In genomic region chr17:67245073-67245693, GRCh38 we compare ENCODE assay signal across 1 cellular context.
TF ChIP-seq lines count a peak whose summit lies in the region.

HELZ (minus strand) TSS chr17:67245196; CDS start chr17:67218804, 26,392 bp downstream.

TF ChIP-seq in HepG2, 621 proteins besides CTCF, POLR2A, EP300 and RAD21 (continued from another document and continues in another):
- TF ChIP-seq ZNF883 (CRISPR knock-in tag; IDR thresholded peaks at IDR 0.05; ENCODE audit: not compliant biosample characterization) (no peak), ZNF414 (CRISPR knock-in tag; IDR thresholded peaks at IDR 0.05) (no peak; the same call in 1 of the 2 replicates), ZNF572 (CRISPR knock-in tag; IDR thresholded peaks at IDR 0.05) (no peak), SP2 (CRISPR knock-in tag; IDR thresholded peaks at IDR 0.05) (no peak), ZNF329 (CRISPR knock-in tag; IDR thresholded peaks at IDR 0.05; ENCODE audit: low read depth) (peak; percentile 82), ZNF792 (CRISPR knock-in tag; IDR thresholded peaks at IDR 0.05) (no peak), ZNF256 (CRISPR knock-in tag; conservative IDR thresholded peaks at IDR 0.05) (0 out of 2 replicates have a peak, but pooled peaks have one; percentile 50), ZNF160 (CRISPR knock-in tag; IDR thresholded peaks at IDR 0.05) (peak; percentile 42), GATAD1 (CRISPR knock-in tag; IDR thresholded peaks at IDR 0.05) (peak; percentile 57; the same call in 1 of the 2 replicates), FOXO4 (CRISPR knock-in tag; conservative IDR thresholded peaks at IDR 0.05) (no peak), ZNF17 (CRISPR knock-in tag; IDR thresholded peaks at IDR 0.05) (no peak), MZF1 (CRISPR knock-in tag; IDR thresholded peaks at IDR 0.05; ENCODE audit: borderline replicate concordance) (no peak), ZFX (CRISPR knock-in tag; IDR thresholded peaks at IDR 0.05; ENCODE audit: low read depth) (peak; percentile 5; the same call in 1 of the 2 replicates), GTF3A (CRISPR knock-in tag; conservative IDR thresholded peaks at IDR 0.05) (0 out of 2 replicates have a peak, but pooled peaks have one; percentile 17), ZNF83 (CRISPR knock-in tag; IDR thresholded peaks at IDR 0.05; ENCODE audit: borderline replicate concordance) (no peak), REPIN1 (CRISPR knock-in tag; IDR thresholded peaks at IDR 0.05; ENCODE audit: borderline replicate concordance, low read depth) (no peak; the same call in 1 of the 2 replicates), ZBTB3 (CRISPR knock-in tag; IDR thresholded peaks at IDR 0.05; ENCODE audit: borderline replicate concordance, low read depth) (no peak), MTA1 (CRISPR knock-in tag; IDR thresholded peaks at IDR 0.05; ENCODE audit: borderline replicate concordance) (peak; percentile 49; the same call in 1 of the 2 replicates), ZNF672 (CRISPR knock-in tag; IDR thresholded peaks at IDR 0.05) (no peak), ZNF7 (CRISPR knock-in tag; IDR thresholded peaks at IDR 0.05) (no peak), BHLHE40 (IDR thresholded peaks at IDR 0.05; ENCODE audit: low read length) (no peak), ZNF121 (CRISPR knock-in tag; IDR thresholded peaks at IDR 0.05) (peak; percentile 48; the same call in 1 of the 2 replicates), ZNF556 (CRISPR knock-in tag; IDR thresholded peaks at IDR 0.05; ENCODE audit: borderline replicate concordance) (peak; percentile 51), ZNF430 (CRISPR knock-in tag; IDR thresholded peaks at IDR 0.05) (peak; percentile 61; the same call in 1 of the 2 replicates), ZNF841 (CRISPR knock-in tag; IDR thresholded peaks at IDR 0.05; ENCODE audit: borderline replicate concordance) (no peak), ELF4 (CRISPR knock-in tag; IDR thresholded peaks at IDR 0.05; ENCODE audit: borderline replicate concordance) (no peak), PCBP1 (IDR thresholded peaks at IDR 0.05; ENCODE audit: borderline replicate concordance, low read depth, low read length) (no peak), ZKSCAN8 (CRISPR knock-in tag; IDR thresholded peaks at IDR 0.05; ENCODE audit: borderline replicate concordance) (no peak), ZNF781 (CRISPR knock-in tag; IDR thresholded peaks at IDR 0.05; ENCODE audit: borderline replicate concordance, not compliant biosample characterization) (peak; percentile 69), HOXA3 (CRISPR knock-in tag; IDR thresholded peaks at IDR 0.05) (peak; percentile 16; the same call in 1 of the 2 replicates), ZGPAT (CRISPR knock-in tag; IDR thresholded peaks at IDR 0.05) (peak; percentile 69), ZSCAN31 (CRISPR knock-in tag; IDR thresholded peaks at IDR 0.05; ENCODE audit: low read depth) (peak; percentile 5; the same call in 1 of the 2 replicates), FIP1L1 (IDR thresholded peaks at IDR 0.05; ENCODE audit: borderline replicate concordance, insufficient read depth, low read depth, low read length) (peak; percentile 64; the same call in 1 of the 2 replicates), GFI1 (CRISPR knock-in tag; IDR thresholded peaks at IDR 0.05; ENCODE audit: borderline replicate concordance) (peak; percentile 54; the same call in 1 of the 2 replicates), ZNF652 (CRISPR knock-in tag; IDR thresholded peaks at IDR 0.05; ENCODE audit: borderline replicate concordance, low read depth) (no peak), ZNF709 (CRISPR knock-in tag; IDR thresholded peaks at IDR 0.05) (no peak; the same call in 1 of the 2 replicates), SNRNP70 (IDR thresholded peaks at IDR 0.05; ENCODE audit: low read depth, low read length) (no peak), ZNF276 (CRISPR knock-in tag; IDR thresholded peaks at IDR 0.05; ENCODE audit: low read depth) (no peak), IKZF1 (IDR thresholded peaks at IDR 0.05) (no peak), AKAP8 (CRISPR knock-in tag; IDR thresholded peaks at IDR 0.05) (no peak; the same call in 1 of the 2 replicates), PLRG1 (conservative IDR thresholded peaks at IDR 0.05) (no peak), ZSCAN30 (CRISPR knock-in tag; IDR thresholded peaks at IDR 0.05) (peak; percentile 94; the same call in 1 of the 2 replicates), ATF7-NPFF (CRISPR knock-in tag; IDR thresholded peaks at IDR 0.05; ENCODE audit: low read depth) (peak; percentile 13; the same call in 1 of the 2 replicates), DNMT3B (CRISPR knock-in tag; conservative IDR thresholded peaks at IDR 0.05) (no peak; the same call in 1 of the 2 replicates), SMC3 (IDR thresholded peaks at IDR 0.05; ENCODE audit: low read length) (no peak), ZFP90 (CRISPR knock-in tag; IDR thresholded peaks at IDR 0.05; ENCODE audit: borderline replicate concordance) (no peak; the same call in 1 of the 2 replicates), STAG1 (CRISPR knock-in tag; IDR thresholded peaks at IDR 0.05) (no peak), FOXM1 (CRISPR knock-in tag; IDR thresholded peaks at IDR 0.05) (no peak), ZNF558 (CRISPR knock-in tag; IDR thresholded peaks at IDR 0.05; ENCODE audit: borderline replicate concordance) (0 out of 2 replicates have a peak, but pooled peaks have one; percentile 33), ZNF292 (CRISPR knock-in tag; IDR thresholded peaks at IDR 0.05; ENCODE audit: borderline replicate concordance, low read depth) (peak; percentile 73)
- TF ChIP-seq, protein P1, sequence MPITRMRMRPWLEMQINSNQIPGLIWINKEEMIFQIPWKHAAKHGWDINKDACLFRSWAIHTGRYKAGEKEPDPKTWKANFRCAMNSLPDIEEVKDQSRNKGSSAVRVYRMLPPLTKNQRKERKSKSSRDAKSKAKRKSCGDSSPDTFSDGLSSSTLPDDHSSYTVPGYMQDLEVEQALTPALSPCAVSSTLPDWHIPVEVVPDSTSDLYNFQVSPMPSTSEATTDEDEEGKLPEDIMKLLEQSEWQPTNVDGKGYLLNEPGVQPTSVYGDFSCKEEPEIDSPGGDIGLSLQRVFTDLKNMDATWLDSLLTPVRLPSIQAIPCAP (CRISPR knock-in tag; IDR thresholded peaks at IDR 0.05; ENCODE audit: low read depth), result no peak
- TF ChIP-seq, protein P2, sequence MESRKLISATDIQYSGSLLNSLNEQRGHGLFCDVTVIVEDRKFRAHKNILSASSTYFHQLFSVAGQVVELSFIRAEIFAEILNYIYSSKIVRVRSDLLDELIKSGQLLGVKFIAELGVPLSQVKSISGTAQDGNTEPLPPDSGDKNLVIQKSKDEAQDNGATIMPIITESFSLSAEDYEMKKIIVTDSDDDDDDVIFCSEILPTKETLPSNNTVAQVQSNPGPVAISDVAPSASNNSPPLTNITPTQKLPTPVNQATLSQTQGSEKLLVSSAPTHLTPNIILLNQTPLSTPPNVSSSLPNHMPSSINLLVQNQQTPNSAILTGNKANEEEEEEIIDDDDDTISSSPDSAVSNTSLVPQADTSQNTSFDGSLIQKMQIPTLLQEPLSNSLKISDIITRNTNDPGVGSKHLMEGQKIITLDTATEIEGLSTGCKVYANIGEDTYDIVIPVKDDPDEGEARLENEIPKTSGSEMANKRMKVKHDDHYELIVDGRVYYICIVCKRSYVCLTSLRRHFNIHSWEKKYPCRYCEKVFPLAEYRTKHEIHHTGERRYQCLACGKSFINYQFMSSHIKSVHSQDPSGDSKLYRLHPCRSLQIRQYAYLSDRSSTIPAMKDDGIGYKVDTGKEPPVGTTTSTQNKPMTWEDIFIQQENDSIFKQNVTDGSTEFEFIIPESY (CRISPR knock-in tag; IDR thresholded peaks at IDR 0.05), result no peak
- TF ChIP-seq, protein P3, sequence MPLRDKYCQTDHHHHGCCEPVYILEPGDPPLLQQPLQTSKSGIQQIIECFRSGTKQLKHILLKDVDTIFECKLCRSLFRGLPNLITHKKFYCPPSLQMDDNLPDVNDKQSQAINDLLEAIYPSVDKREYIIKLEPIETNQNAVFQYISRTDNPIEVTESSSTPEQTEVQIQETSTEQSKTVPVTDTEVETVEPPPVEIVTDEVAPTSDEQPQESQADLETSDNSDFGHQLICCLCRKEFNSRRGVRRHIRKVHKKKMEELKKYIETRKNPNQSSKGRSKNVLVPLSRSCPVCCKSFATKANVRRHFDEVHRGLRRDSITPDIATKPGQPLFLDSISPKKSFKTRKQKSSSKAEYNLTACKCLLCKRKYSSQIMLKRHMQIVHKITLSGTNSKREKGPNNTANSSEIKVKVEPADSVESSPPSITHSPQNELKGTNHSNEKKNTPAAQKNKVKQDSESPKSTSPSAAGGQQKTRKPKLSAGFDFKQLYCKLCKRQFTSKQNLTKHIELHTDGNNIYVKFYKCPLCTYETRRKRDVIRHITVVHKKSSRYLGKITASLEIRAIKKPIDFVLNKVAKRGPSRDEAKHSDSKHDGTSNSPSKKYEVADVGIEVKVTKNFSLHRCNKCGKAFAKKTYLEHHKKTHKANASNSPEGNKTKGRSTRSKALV (CRISPR knock-in tag; IDR thresholded peaks at IDR 0.05), result no peak
- TF ChIP-seq, protein P4, sequence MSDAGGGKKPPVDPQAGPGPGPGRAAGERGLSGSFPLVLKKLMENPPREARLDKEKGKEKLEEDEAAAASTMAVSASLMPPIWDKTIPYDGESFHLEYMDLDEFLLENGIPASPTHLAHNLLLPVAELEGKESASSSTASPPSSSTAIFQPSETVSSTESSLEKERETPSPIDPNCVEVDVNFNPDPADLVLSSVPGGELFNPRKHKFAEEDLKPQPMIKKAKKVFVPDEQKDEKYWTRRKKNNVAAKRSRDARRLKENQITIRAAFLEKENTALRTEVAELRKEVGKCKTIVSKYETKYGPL (CRISPR knock-in tag; IDR thresholded peaks at IDR 0.05), result peak; percentile 47; the same call in 1 of the 2 replicates
- TF ChIP-seq, protein P5, sequence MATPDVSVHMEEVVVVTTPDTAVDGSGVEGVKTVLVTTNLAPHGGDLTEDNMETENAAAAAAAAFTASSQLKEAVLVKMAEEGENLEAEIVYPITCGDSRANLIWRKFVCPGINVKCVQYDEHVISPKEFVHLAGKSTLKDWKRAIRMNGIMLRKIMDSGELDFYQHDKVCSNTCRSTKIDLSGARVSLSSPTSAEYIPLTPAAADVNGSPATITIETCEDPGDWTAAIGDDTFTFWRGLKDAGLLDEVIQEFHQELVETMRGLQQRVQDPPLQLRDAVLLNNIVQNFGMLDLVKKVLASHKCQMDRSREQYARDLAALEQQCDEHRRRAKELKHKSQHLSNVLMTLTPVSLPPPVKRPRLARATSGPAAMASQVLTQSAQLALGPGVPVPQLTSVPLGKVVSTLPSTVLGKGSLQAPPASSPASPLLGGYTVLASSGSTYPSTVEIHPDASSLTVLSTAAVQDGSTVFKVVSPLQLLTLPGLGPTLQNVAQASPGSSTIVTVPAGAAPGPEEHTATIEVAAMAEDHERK (CRISPR knock-in tag; IDR thresholded peaks at IDR 0.05; ENCODE audit: low read depth), result no peak
- TF ChIP-seq, protein P6, sequence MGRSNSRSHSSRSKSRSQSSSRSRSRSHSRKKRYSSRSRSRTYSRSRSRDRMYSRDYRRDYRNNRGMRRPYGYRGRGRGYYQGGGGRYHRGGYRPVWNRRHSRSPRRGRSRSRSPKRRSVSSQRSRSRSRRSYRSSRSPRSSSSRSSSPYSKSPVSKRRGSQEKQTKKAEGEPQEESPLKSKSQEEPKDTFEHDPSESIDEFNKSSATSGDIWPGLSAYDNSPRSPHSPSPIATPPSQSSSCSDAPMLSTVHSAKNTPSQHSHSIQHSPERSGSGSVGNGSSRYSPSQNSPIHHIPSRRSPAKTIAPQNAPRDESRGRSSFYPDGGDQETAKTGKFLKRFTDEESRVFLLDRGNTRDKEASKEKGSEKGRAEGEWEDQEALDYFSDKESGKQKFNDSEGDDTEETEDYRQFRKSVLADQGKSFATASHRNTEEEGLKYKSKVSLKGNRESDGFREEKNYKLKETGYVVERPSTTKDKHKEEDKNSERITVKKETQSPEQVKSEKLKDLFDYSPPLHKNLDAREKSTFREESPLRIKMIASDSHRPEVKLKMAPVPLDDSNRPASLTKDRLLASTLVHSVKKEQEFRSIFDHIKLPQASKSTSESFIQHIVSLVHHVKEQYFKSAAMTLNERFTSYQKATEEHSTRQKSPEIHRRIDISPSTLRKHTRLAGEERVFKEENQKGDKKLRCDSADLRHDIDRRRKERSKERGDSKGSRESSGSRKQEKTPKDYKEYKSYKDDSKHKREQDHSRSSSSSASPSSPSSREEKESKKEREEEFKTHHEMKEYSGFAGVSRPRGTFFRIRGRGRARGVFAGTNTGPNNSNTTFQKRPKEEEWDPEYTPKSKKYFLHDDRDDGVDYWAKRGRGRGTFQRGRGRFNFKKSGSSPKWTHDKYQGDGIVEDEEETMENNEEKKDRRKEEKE (IDR thresholded peaks at IDR 0.05), result no peak
